13 cellular contexts compared by ENCODE assay signal in the genomic region with DNA sequence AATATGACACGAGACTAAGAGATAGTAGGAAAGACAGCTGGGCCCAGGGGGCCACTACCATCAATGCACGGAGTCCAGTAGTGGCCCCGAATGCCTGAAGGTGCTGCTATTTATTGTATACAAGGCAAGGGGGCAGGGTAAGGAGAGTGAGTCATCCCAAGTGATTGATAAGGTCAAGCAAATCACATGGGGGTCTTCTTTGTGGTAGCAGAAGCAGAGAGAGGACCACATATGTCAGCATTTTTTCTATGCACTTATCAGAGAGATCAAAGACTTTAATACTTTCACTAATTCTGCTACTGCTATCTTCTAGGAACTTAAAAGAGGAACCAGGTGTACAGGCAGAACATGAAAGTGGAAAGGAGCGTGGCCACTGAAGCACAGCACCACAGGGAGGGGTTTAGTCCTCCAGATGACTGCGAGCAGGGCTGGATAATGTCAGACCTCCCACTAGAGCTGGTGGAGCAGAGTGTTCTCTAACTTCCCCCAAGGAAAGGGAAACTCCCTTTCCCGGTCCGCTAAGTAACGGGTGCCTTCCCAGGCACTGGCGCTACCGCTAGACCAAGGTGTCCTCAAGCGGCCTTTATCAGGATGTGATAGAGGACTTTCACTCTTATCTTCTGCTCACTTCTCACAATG. TPM values are rescaled to one million over a fixed set of nuclear protein-coding genes. Genes with fewer than 3 reads are reported as not detected.
DNase-seq lines count a peak whose midpoint lies in the region; ATAC-seq and TF ChIP-seq lines count a peak whose summit lies in the region.
"Had no signal": no experiment of that assay in that cellular context is flagged by ENCODE, and none has a peak within 500 bp of the region (broad histone marks: within the 10 kb centered on the region; RNA-seq: fewer than 3 reads in every experiment).

No MANE protein-coding gene starts in this region.

- WGBS in endodermal cell (ENCODE audit: insufficient coverage in 1 of 2, insufficient read length in 1 of 2), 2 experiments: 94 to 97% methylated on average over 9 to 11 of the region's 11 CpGs

- no peaks in the 10 kb centered on the region for H3K36me3 ChIP-seq in endodermal cell (ENCODE audit: control insufficient read depth, insufficient read depth, low read length)

- H3K36me3 Mint-ChIP-seq in endodermal cell (ENCODE audit: low read depth): no peaks in the 10 kb centered on the region

- no peak for TF ChIP-seq CTCF in endodermal cell (conservative IDR thresholded peaks at IDR 0.05)

- ATAC-seq in GM18511 (IDR thresholded peaks at IDR 0.05; ENCODE audit: unreplicated experiment): peak; percentile 52
- no peak for ATAC-seq in HG02981 (IDR thresholded peaks at IDR 0.05; ENCODE audit: unreplicated experiment)
- ATAC-seq: activated T-helper 17 cell treated with anti-CD3 and anti-CD28 coated beads, Interleukin-2, amount 50 U/mL, for 72 hours had no signal

- no peak overlapping the region for H3K27ac Mint-ChIP-seq in endodermal cell
- H3K27ac Mint-ChIP-seq: activated T-helper 17 cell treated with anti-CD3 and anti-CD28 coated beads, Interleukin-2, amount 50 U/mL, for 72 hours had no signal

- H3K27me3 ChIP-seq in endodermal cell (ENCODE audit: control insufficient read depth, insufficient read depth, low read length, poor library complexity, severe bottlenecking): no peaks in the 10 kb centered on the region

- no peaks in the 10 kb centered on the region for H3K9me3 Mint-ChIP-seq in endodermal cell
- H3K9me3 Mint-ChIP-seq: activated T-helper 17 cell treated with anti-CD3 and anti-CD28 coated beads, Interleukin-2, amount 50 U/mL, for 72 hours had no signal

- no peaks in the 10 kb centered on the region for H3K27me3 Mint-ChIP-seq in endodermal cell (ENCODE audit: insufficient read depth)
- H3K27me3 Mint-ChIP-seq: activated T-helper 17 cell treated with anti-CD3 and anti-CD28 coated beads, Interleukin-2, amount 50 U/mL, for 72 hours had no signal

- peak; percentile 40 to 55 for DNase-seq in AML-193 (lab: John Stamatoyannopoulos, UW)
- DNase-seq in NOMO-1 treated with DMSO at 0.1 percent for 48 hours (lab: John Stamatoyannopoulos, UW; ENCODE audit: unreplicated experiment): peak; percentile 77
- peak; percentile 75 for DNase-seq in islet precursor cell
- no peak for DNase-seq in NCI-H1092 (lab: John Stamatoyannopoulos, UW)
- DNase-seq in endodermal cell: no peak
- DNase-seq in cerebellar cortex (ENCODE audit: low spot score): no peak
- DNase-seq: CD8-positive, alpha-beta memory T cell; kidney; T-helper 2 cell had no signal

- H3K9me3 ChIP-seq in endodermal cell (ENCODE audit: control insufficient read depth, low read length): no peaks in the 10 kb centered on the region

- no peak overlapping the region for H3K27ac ChIP-seq in endodermal cell (ENCODE audit: low read depth, low read length)

- no peak overlapping the region for H3K4me3 ChIP-seq in endodermal cell (ENCODE audit: low read length)
- H3K4me3 ChIP-seq: skin epidermis had no signal

- H3K9ac ChIP-seq in endodermal cell (ENCODE audit: extremely low read depth, low read length, poor library complexity, severe bottlenecking): no peak overlapping the region

- H3K4me1 ChIP-seq in endodermal cell (ENCODE audit: control insufficient read depth, insufficient read depth, low read length): no peaks in the 10 kb centered on the region

- no peak overlapping the region for H3K4me3 Mint-ChIP-seq in endodermal cell
- H3K4me3 Mint-ChIP-seq: activated T-helper 17 cell treated with anti-CD3 and anti-CD28 coated beads, Interleukin-2, amount 50 U/mL, for 72 hours had no signal

- peaks cover 16% of the 10 kb centered on the region for H3K4me1 Mint-ChIP-seq in endodermal cell

RNA-seq across cellular contexts. Expression of a gene that starts 26.4 kb away (rescaled TPM):
- 100 to 1,000 TPM; 129 to 142 TPM for total RNA-seq in endodermal cell
- 47.0 TPM for polyA plus RNA-seq in endodermal cell (2013, experiment 1 of 2)
- 62.6 TPM for polyA plus RNA-seq in endodermal cell (2013, experiment 2 of 2)

Comparison
In these comparisons a context has a peak if more than half of its experiments do, and no peak if none do; other contexts are left out.
1. DNase-seq: peak in AML-193 (2 of 2), NOMO-1 treated with DMSO at 0.1 percent for 48 hours (single experiment) and islet precursor cell (single experiment); none in NCI-H1092 (single experiment), endodermal cell (single experiment) and cerebellar cortex (single experiment).